In the genomic region with DNA sequence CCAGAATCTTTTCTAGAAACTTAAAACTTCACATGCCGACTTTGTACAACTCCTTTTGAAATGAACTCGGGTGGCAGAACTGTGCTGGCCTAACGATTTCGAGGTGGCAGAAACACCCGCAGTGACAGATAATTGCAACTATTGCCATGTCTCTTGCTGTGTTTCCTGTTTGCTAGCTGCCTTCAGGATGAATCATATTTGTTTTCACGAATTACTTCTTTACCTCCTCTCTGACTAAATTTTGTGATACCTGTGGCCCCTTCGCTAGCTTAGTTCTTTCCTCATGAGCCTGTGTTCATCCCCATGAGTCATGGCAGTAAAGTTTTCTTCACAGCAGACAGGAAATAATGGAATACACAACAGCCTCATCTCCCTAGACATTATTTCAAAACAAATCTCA, we compare ENCODE assay signal across 14 cellular contexts. TPM values are rescaled to one million over a fixed set of nuclear protein-coding genes. Genes with fewer than 3 reads are reported as not detected.
DNase-seq lines count a peak whose midpoint lies in the region; ATAC-seq, FAIRE-seq and TF ChIP-seq lines count a peak whose summit lies in the region.
"Had no signal": no experiment of that assay in that cellular context is flagged by ENCODE, and none has a peak within 500 bp of the region (broad histone marks: within the 10 kb centered on the region; RNA-seq: fewer than 3 reads in every experiment).

No MANE protein-coding gene starts in this region.

- H3K4me3 ChIP-seq in A549: no peak overlapping the region
- H3K4me3 ChIP-seq in SJSA1: no peak overlapping the region

- TF ChIP-seq EP300 in A549 (IDR thresholded peaks at IDR 0.05): no peak

- no peak for TF ChIP-seq RAD21 in A549 (conservative IDR thresholded peaks at IDR 0.05 in 1 of 2, IDR thresholded peaks at IDR 0.05 in 1 of 2)

- peak overlapping the region; percentile 40 to 71; a peak in 5 of 6 replicates for H3K27ac ChIP-seq in A549
- H3K27ac ChIP-seq in SJSA1: peak overlapping the region; percentile 75
- H3K27ac ChIP-seq: KMS-11, parathyroid adenoma had no signal

- CTCF ChIA-PET in A549 (lab: Yijun Ruan, JAX): no interaction called here

- POLR2A ChIA-PET in A549 (lab: Yijun Ruan, JAX): no interaction called here

- H3K36me3 ChIP-seq in SJSA1: no peaks in the 10 kb centered on the region

- no peak for TF ChIP-seq CTCF in A549 (IDR thresholded peaks at IDR 0.05)

- H3K4me2 ChIP-seq in A549: peak overlapping the region; percentile 69
- H3K4me2 ChIP-seq: KMS-11 had no signal

- peak; percentile 48 to 83; a peak in 5 of 6 replicates for ATAC-seq in A549
- peak; percentile 80 for ATAC-seq in esophagus mucosa

- peak in 1 of 2 experiments; percentile 20 for DNase-seq in A549 (ENCODE audit: low read depth in 1 of 2, low spot score in 1 of 2)
- DNase-seq in H54 (ENCODE audit: insufficient read length, low spot score): peak; percentile 12
- peak in 1 of 2 experiments; percentile 29 for DNase-seq in SJSA1 (ENCODE audit: low read depth in 1 of 2, low spot score in 2 of 2)
- no peak for DNase-seq in NCI-H1694 treated with DMSO at 0.1 percent for 48 hours (lab: John Stamatoyannopoulos, UW)
- DNase-seq in Kasumi-1 (lab: John Stamatoyannopoulos, UW): no peak
- DNase-seq in GDM1 (lab: John Stamatoyannopoulos, UW): no peak
- no peak for DNase-seq in activated CD8-positive, alpha-beta memory T cell treated with anti-CD3 and anti-CD28 coated beads for 24 hours
- DNase-seq: activated CD4-positive, alpha-beta T cell treated with anti-CD3 and anti-CD28 coated beads, Interleukin-2, amount 50 U/mL, for 1 hour; activated naive CD4-positive, alpha-beta T cell treated with Interleukin-2 at 50 U/mL for 16 hours; central memory CD4-positive, alpha-beta T cell; DND-41 had no signal

- FAIRE-seq in A549 (lab: Jason Lieb, UNC): peak; percentile 95
- FAIRE-seq in H54 (lab: Jason Lieb, UNC): peak; percentile 50

- H3K9me3 ChIP-seq in A549 (no peaks in the 10 kb centered on the region), SJSA1 (replicated peaks) (no peaks in the 10 kb centered on the region)

- H3K4me1 ChIP-seq in A549 (peaks cover 16% of the 10 kb centered on the region), SJSA1 (replicated peaks) (peaks cover 23% of the 10 kb centered on the region)
- H3K4me1 ChIP-seq: parathyroid adenoma had no signal

- H3K27me3 ChIP-seq in SJSA1 (replicated peaks): no peaks in the 10 kb centered on the region

- TF ChIP-seq POLR2A in A549 (IDR thresholded peaks at IDR 0.05; ENCODE audit: low read length) (no peak), H54 (IDR thresholded peaks at IDR 0.05; ENCODE audit: low read depth, low read length) (no peak)

- WGBS in A549 (ENCODE audit: missing lambda C conversion rate): 10% methylated on average over 7 of the region's 7 CpGs

TF ChIP-seq in A549, 52 proteins besides CTCF, POLR2A, EP300 and RAD21:
- no peak for TF ChIP-seq RCOR1 (IDR thresholded peaks at IDR 0.05; ENCODE audit: low read depth, low read length)
- TF ChIP-seq BHLHE40 (IDR thresholded peaks at IDR 0.05; ENCODE audit: low read depth, low read length): no peak
- TF ChIP-seq FOSL2 (IDR thresholded peaks at IDR 0.05): no peak
- peak; percentile 47 for TF ChIP-seq FOSL2 (CRISPR knock-in tag; IDR thresholded peaks at IDR 0.05)
- no peak for TF ChIP-seq HEYL (CRISPR knock-in tag; IDR thresholded peaks at IDR 0.05)

RNA-seq across cellular contexts. Expression of gene MOSPD1, which starts 28.9 kb away (rescaled TPM):
- 19.9 and 30.6 TPM in 2 replicates for polyA plus RNA-seq in A549 (2011; rRNA removed)
- polyA plus RNA-seq in A549 (2012; cell fraction: cytosol; rRNA removed): 3.2 and 3.4 TPM in 2 replicates
- 1.2 and 1.6 TPM in 2 replicates for polyA plus RNA-seq in A549 (2012; cell fraction: nucleus; rRNA removed)
- 15.6 to 17.9 TPM (median 17.8 TPM) in 3 replicates for polyA plus RNA-seq in A549 (2017; fragmentation: RNase III; extraction: RNeasy Plus Mini Kit Qiagen cat#74134 plus additional on column Dnase treatment)
- polyA minus RNA-seq in A549 (2011; rRNA and poly(A)+ RNA removed): 7.6 and 8.9 TPM in 2 replicates
- 17.7 and 47.0 TPM in 2 replicates for total RNA-seq in SJSA1 (2014; rRNA removed; shearing (Covaris generic))
- total RNA-seq in esophagus mucosa: 21.1 TPM
